9 cellular contexts compared by ENCODE assay signal in the genomic region with DNA sequence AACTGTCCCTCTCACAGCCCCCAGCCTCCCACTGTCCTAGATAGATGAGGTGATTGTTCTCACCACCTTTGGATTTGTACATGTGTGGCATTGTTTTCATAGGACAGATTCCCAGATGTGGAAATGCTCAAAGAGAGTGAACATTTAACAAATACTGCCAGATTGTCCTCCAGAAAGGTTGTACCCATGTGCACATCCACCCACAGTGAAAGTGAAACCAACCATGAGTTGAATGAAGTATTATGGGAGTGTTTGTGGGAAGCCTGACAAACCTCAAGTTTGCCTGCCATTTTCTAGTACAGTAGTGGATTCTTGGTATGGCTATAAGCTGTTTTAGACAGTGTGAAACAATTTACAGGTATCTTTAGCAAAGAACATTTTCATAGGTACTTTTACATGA. TPM values are rescaled to one million over a fixed set of nuclear protein-coding genes. Genes with fewer than 3 reads are reported as not detected.
A peak's percentile ranks its signal among the peaks of the same experiment; 100 is the strongest.
DNase-seq lines count a peak whose midpoint lies in the region; ATAC-seq lines count a peak whose summit lies in the region.
"Had no signal": no experiment of that assay in that cellular context is flagged by ENCODE, and none has a peak within 500 bp of the region (broad histone marks: within the 10 kb centered on the region; RNA-seq: fewer than 3 reads in every experiment).

No MANE protein-coding gene starts in this region.

- no peak overlapping the region for H4K8ac ChIP-seq in mesenchymal stem cell (ENCODE audit: low read length)

- H2BK5ac ChIP-seq in mesenchymal stem cell (ENCODE audit: low read depth, low read length, poor library complexity, severe bottlenecking), result no peak overlapping the region

- H3K4ac ChIP-seq in mesenchymal stem cell (ENCODE audit: low read depth in 1 of 2, low read length in 2 of 2), result no peak overlapping the region

- H2BK12ac ChIP-seq in mesenchymal stem cell (ENCODE audit: low read length in 2 of 2), result no peak overlapping the region

- no peaks in the 10 kb centered on the region for H3K9me3 ChIP-seq in mesenchymal stem cell (ENCODE audit: control insufficient read depth, low read length)

- H2AFZ ChIP-seq in mesenchymal stem cell (ENCODE audit: low read depth, low read length), result no peak overlapping the region

- no peak overlapping the region for H3K27ac ChIP-seq in mesenchymal stem cell (ENCODE audit: low read length, poor library complexity, severe bottlenecking)
- H3K27ac ChIP-seq: epithelial cell of prostate had no signal

- peak; percentile 58 for ATAC-seq in GM18868 (IDR thresholded peaks at IDR 0.05; ENCODE audit: unreplicated experiment)
- peak; percentile 56 for ATAC-seq in HG03045 (IDR thresholded peaks at IDR 0.05; ENCODE audit: unreplicated experiment)
- peak; percentile 79 to 85 for ATAC-seq in activated T-cell treated with anti-CD3 and anti-CD28 coated beads, Interleukin-2, amount 50 U/mL, for 72 hours (replicated peaks in 1 of 2)
- ATAC-seq in HG03521 (IDR thresholded peaks at IDR 0.05; ENCODE audit: unreplicated experiment), result no peak

- no peak overlapping the region for H2AK5ac ChIP-seq in mesenchymal stem cell (ENCODE audit: low read length, severe bottlenecking)

- no peak overlapping the region for H3K14ac ChIP-seq in mesenchymal stem cell (ENCODE audit: low read length in 2 of 2)

- no peak overlapping the region for H2BK120ac ChIP-seq in mesenchymal stem cell (ENCODE audit: low read depth, low read length)

- no peaks in the 10 kb centered on the region for H3K27me3 ChIP-seq in mesenchymal stem cell (ENCODE audit: control insufficient read depth in 1 of 2, insufficient read depth in 1 of 2, low read length in 2 of 2)

- DNase-seq in activated T-cell treated with anti-CD3 and anti-CD28 coated beads, Interleukin-2, amount 50 U/mL, for 72 hours, result peak; percentile 6 to 16
- peak; percentile 19 for DNase-seq in mesenchymal stem cell
- DNase-seq in NCI-H1105 treated with DMSO at 0.1 percent for 48 hours (lab: John Stamatoyannopoulos, UW), result no peak
- DNase-seq in activated effector memory CD4-positive, alpha-beta T cell treated with anti-CD3 and anti-CD28 coated beads, Interleukin-2, amount 50 U/mL, for 16 hours, result no peak
- DNase-seq in effector CD4-positive, alpha-beta T cell, result no peak

- no peak overlapping the region for H3K23ac ChIP-seq in mesenchymal stem cell (ENCODE audit: low read length in 2 of 2)

- H3K4me1 Mint-ChIP-seq in activated T-cell treated with anti-CD3 and anti-CD28 coated beads, Interleukin-2, amount 50 U/mL, for 72 hours (ENCODE audit: low read depth), result peaks cover 15% of the 10 kb centered on the region

- H3K27ac Mint-ChIP-seq in activated T-cell treated with anti-CD3 and anti-CD28 coated beads, Interleukin-2, amount 50 U/mL, for 72 hours, result no peak overlapping the region

- peak overlapping the region in 1 of 2 experiments; percentile 68 for H3K4me3 ChIP-seq in mesenchymal stem cell (ENCODE audit: insufficient read depth in 1 of 2, low read depth in 1 of 2, low read length in 2 of 2)

- no peak overlapping the region for H3K4me2 ChIP-seq in mesenchymal stem cell (ENCODE audit: low read length, poor library complexity, severe bottlenecking)

- no peaks in the 10 kb centered on the region for H3K36me3 Mint-ChIP-seq in activated T-cell treated with anti-CD3 and anti-CD28 coated beads, Interleukin-2, amount 50 U/mL, for 72 hours (ENCODE audit: insufficient read depth in 2 of 2)

- H3K79me1 ChIP-seq in mesenchymal stem cell (replicated peaks; ENCODE audit: low read length, poor library complexity, severe bottlenecking), result no peaks in the 10 kb centered on the region

- H4K91ac ChIP-seq in mesenchymal stem cell (ENCODE audit: low read length), result no peak overlapping the region

- H3K27me3 Mint-ChIP-seq in activated T-cell treated with anti-CD3 and anti-CD28 coated beads, Interleukin-2, amount 50 U/mL, for 72 hours (ENCODE audit: low read depth), result no peaks in the 10 kb centered on the region

- H3K9me3 Mint-ChIP-seq in activated T-cell treated with anti-CD3 and anti-CD28 coated beads, Interleukin-2, amount 50 U/mL, for 72 hours, result no peaks in the 10 kb centered on the region

- H3K4me1 ChIP-seq in mesenchymal stem cell (ENCODE audit: control insufficient read depth, insufficient read depth, low read depth, low read length), result no peaks in the 10 kb centered on the region

- peak overlapping the region; percentile 68 for H3K9ac ChIP-seq in mesenchymal stem cell (ENCODE audit: low read length)

- no peak overlapping the region for H2BK15ac ChIP-seq in mesenchymal stem cell (ENCODE audit: low read depth, poor library complexity, severe bottlenecking)

- H3K18ac ChIP-seq in mesenchymal stem cell (ENCODE audit: low read depth in 1 of 2, low read length in 2 of 2), result no peak overlapping the region

- H3K36me3 ChIP-seq in mesenchymal stem cell (ENCODE audit: control insufficient read depth in 1 of 2, insufficient read depth in 2 of 2, low read depth in 1 of 2, low read length in 2 of 2), result no peaks in the 10 kb centered on the region

- H3K4me3 Mint-ChIP-seq in activated T-cell treated with anti-CD3 and anti-CD28 coated beads, Interleukin-2, amount 50 U/mL, for 72 hours, result peak overlapping the region in 1 of 2 donors; percentile 46

RNA-seq across cellular contexts. Expression of a gene that starts 42.7 kb away (rescaled TPM):
- total RNA-seq in activated T-cell treated with anti-CD3 and anti-CD28 coated beads, Interleukin-2, amount 50 U/mL, for 72 hours, result 1 to 10 TPM; 4.2 to 5.5 TPM
- 1.5 TPM for polyA plus RNA-seq in mesenchymal stem cell (2013, experiment 1 of 2)
- 1.5 TPM for polyA plus RNA-seq in mesenchymal stem cell (2013, experiment 2 of 2)

Comparison
In these comparisons a context has a peak if more than half of its experiments do, and no peak if none do; other contexts are left out.
1. DNase-seq: peak in activated T-cell treated with anti-CD3 and anti-CD28 coated beads, Interleukin-2, amount 50 U/mL, for 72 hours (2 of 2) and mesenchymal stem cell (single experiment); none in NCI-H1105 treated with DMSO at 0.1 percent for 48 hours (single experiment), activated effector memory CD4-positive, alpha-beta T cell treated with anti-CD3 and anti-CD28 coated beads, Interleukin-2, amount 50 U/mL, for 16 hours (single experiment) and effector CD4-positive, alpha-beta T cell (single experiment).